8 cellular contexts compared by ENCODE assay signal in the genomic region with DNA sequence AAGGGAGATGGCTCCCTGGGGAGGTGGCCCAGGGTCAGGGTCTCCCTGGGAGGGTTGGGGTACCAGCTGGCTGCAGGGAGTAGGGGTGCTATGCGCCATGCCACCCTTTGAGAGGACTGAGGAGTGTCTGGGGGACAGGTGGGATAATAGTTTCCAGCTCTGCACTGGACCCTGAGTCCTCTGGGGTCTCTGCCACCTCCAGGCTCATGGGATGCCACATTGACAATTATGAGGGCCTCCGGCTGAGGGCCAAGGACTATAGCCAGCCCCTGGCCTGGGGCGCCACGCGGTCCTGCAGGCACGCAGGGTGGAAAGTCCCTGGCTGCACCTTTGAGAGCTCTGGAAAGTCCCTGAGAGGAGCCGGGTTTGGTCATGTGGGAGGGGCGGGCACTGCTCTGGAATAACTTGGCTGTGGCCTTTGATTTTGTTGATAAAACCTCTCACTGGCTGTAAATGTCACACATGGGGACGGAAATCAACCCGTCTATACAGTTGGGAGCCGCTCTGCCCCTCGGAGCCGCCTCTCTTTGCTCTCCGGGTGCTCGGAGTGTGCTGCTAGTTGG. TPM values are rescaled to one million over a fixed set of nuclear protein-coding genes. Genes with fewer than 3 reads are reported as not detected.
DNase-seq lines count a peak whose midpoint lies in the region; ATAC-seq and TF ChIP-seq lines count a peak whose summit lies in the region.

No MANE protein-coding gene starts in this region.

- peak; percentile 87 to 90 for DNase-seq in activated CD4-positive, alpha-beta T cell treated with anti-CD3 and anti-CD28 coated beads for 4 hours
- DNase-seq in naive B cell (peak; percentile 54), ovary (no peak), iPS-NIHi11 (ENCODE audit: low spot score) (no peak)

- peak overlapping the region; percentile 56 to 62 for H3K9ac ChIP-seq in stomach smooth muscle (ENCODE audit: low read length in 2 of 2)

- H3K9me3 Mint-ChIP-seq in dendritic cell treated with granulocyte-macrophage colony-stimulating factor and Interleukin-4, amounts not matched to agents 40 ng/mL and 50 ng/mL, for 4 days: no peaks in the 10 kb centered on the region
- H3K9me3 Mint-ChIP-seq in naive B cell: no peaks in the 10 kb centered on the region

- TF ChIP-seq POLR2A in ovary (IDR thresholded peaks at IDR 0.05): no peak

- H3K4me3 ChIP-seq in stomach smooth muscle (ENCODE audit: low read length in 2 of 2) (peak overlapping the region; percentile 34 to 55), ovary (no peak overlapping the region)

- H3K36me3 Mint-ChIP-seq in dendritic cell treated with granulocyte-macrophage colony-stimulating factor and Interleukin-4, amounts not matched to agents 40 ng/mL and 50 ng/mL, for 4 days (ENCODE audit: low read depth): peaks cover 89% of the 10 kb centered on the region
- peaks cover 5 to 7% of the 10 kb centered on the region in 2 donors for H3K36me3 Mint-ChIP-seq in naive B cell

- intact Hi-C loops in dendritic cell treated with granulocyte-macrophage colony-stimulating factor and Interleukin-4, amounts not matched to agents 40 ng/mL and 50 ng/mL, for 4 days (cut with micrococcal nuclease): no loop called here
- intact Hi-C loops in ovary (cut with DNase I): no loop called here

- H3K36me3 ChIP-seq in stomach smooth muscle (ENCODE audit: control insufficient read depth in 2 of 2, insufficient read depth in 2 of 2, low read length in 2 of 2): peaks cover 8 to 15% of the 10 kb centered on the region in 2 donors
- no peaks in the 10 kb centered on the region for H3K36me3 ChIP-seq in ovary

- no peaks in the 10 kb centered on the region for H3K27me3 ChIP-seq in stomach smooth muscle (ENCODE audit: control insufficient read depth in 1 of 2, insufficient read depth in 2 of 2, low read length in 2 of 2)
- no peaks in the 10 kb centered on the region for H3K27me3 ChIP-seq in ovary

- H3K9me3 ChIP-seq in stomach smooth muscle (ENCODE audit: control insufficient read depth in 2 of 2, low read length in 2 of 2) (no peaks in the 10 kb centered on the region), ovary (no peaks in the 10 kb centered on the region)

- TF ChIP-seq CTCF in ovary (IDR thresholded peaks at IDR 0.05): no peak

- no peak overlapping the region for H3K4me3 Mint-ChIP-seq in dendritic cell treated with granulocyte-macrophage colony-stimulating factor and Interleukin-4, amounts not matched to agents 40 ng/mL and 50 ng/mL, for 4 days
- H3K4me3 Mint-ChIP-seq in naive B cell: peak overlapping the region in 6 of 8 donors; percentile 32 to 75 (median 62)

- TF ChIP-seq EP300 in ovary (IDR thresholded peaks at IDR 0.05): no peak

- H3K27ac ChIP-seq in stomach smooth muscle (ENCODE audit: low read length): peak overlapping the region; percentile 75
- H3K27ac ChIP-seq in ovary: no peak overlapping the region

- H3K27ac Mint-ChIP-seq in dendritic cell treated with granulocyte-macrophage colony-stimulating factor and Interleukin-4, amounts not matched to agents 40 ng/mL and 50 ng/mL, for 4 days: peak overlapping the region; percentile 79
- peak overlapping the region; percentile 92 to 98 (median 94) for H3K27ac Mint-ChIP-seq in naive B cell

- WGBS in ovary, 3 donors: 64 to 68% (median 66%) methylated on average over 15 of the region's 15 CpGs

- H3K4me1 Mint-ChIP-seq in dendritic cell treated with granulocyte-macrophage colony-stimulating factor and Interleukin-4, amounts not matched to agents 40 ng/mL and 50 ng/mL, for 4 days (ENCODE audit: low read depth): peaks cover 30% of the 10 kb centered on the region
- peaks cover 20 to 40% (median 27%) of the 10 kb centered on the region in 3 donors for H3K4me1 Mint-ChIP-seq in naive B cell

- ATAC-seq in GM18508 (IDR thresholded peaks at IDR 0.05; ENCODE audit: insufficient read depth, unreplicated experiment): peak; percentile 51
- ATAC-seq in HG03064 (IDR thresholded peaks at IDR 0.05; ENCODE audit: low read depth, unreplicated experiment): peak; percentile 32
- peak; percentile 96 to 97 for ATAC-seq in naive B cell (ENCODE audit: low read depth in 2 of 2)

- H3K27me3 Mint-ChIP-seq in dendritic cell treated with granulocyte-macrophage colony-stimulating factor and Interleukin-4, amounts not matched to agents 40 ng/mL and 50 ng/mL, for 4 days: no peaks in the 10 kb centered on the region
- H3K27me3 Mint-ChIP-seq in naive B cell: no peaks in the 10 kb centered on the region

- peaks cover 33% of the 10 kb centered on the region for H3K4me1 ChIP-seq in stomach smooth muscle (ENCODE audit: control insufficient read depth, insufficient read depth, low read length)
- peaks cover 4% of the 10 kb centered on the region for H3K4me1 ChIP-seq in ovary (ENCODE audit: insufficient read depth)

RNA-seq across cellular contexts. Expression of gene TRAF2, which starts 16.0 kb away (rescaled TPM):
- polyA plus RNA-seq in naive B cell (ENCODE audit: low read depth in 6 of 6) (10 to 100 TPM; 13.2 to 29.9 (median 18.4) TPM), ovary (1 to 10 TPM in 1 of 2 donors, under 1 TPM in 1; 0.83 to 7.6 TPM)
- 10 to 100 TPM in 4 of 7 donors, 1 to 10 TPM in 3; 5.6 to 11.9 (median 10.3) TPM for total RNA-seq in ovary

RNA-seq across cellular contexts. Expression of gene EDF1, which starts 36.2 kb away (rescaled TPM):
- polyA plus RNA-seq in naive B cell (ENCODE audit: low read depth in 6 of 6): 100 to 1,000 TPM; 267 to 324 (median 299) TPM
- 100 to 1,000 TPM; 306 to 391 (median 336) TPM for total RNA-seq in ovary
- 100 to 1,000 TPM; 154 to 444 TPM for polyA plus RNA-seq in ovary

RNA-seq across cellular contexts. Expression of gene FBXW5, which starts 42.2 kb away (rescaled TPM):
- 100 to 1,000 TPM in 1 of 6 donors, 10 to 100 TPM in 5; 48.2 to 105 (median 55.1) TPM for polyA plus RNA-seq in naive B cell (ENCODE audit: low read depth in 6 of 6)
- 10 to 100 TPM; 49.4 to 75.5 (median 60.5) TPM for total RNA-seq in ovary
- 10 to 100 TPM in 1 of 2 donors, 1 to 10 TPM in 1; 2.2 to 64.1 TPM for polyA plus RNA-seq in ovary

RNA-seq across cellular contexts. Expression of gene C8G, which starts 42.7 kb away (rescaled TPM):
- polyA plus RNA-seq in naive B cell (ENCODE audit: low read depth in 6 of 6): not detected
- under 1 TPM in 1 of 7 donors, not detected in 6; 1.00 TPM for total RNA-seq in ovary
- polyA plus RNA-seq in ovary: under 1 TPM in 1 of 2 donors, not detected in 1; 0.38 TPM

RNA-seq across cellular contexts. Expression of gene LCN12, which starts 49.7 kb away (rescaled TPM):
- polyA plus RNA-seq in naive B cell (ENCODE audit: low read depth in 6 of 6): not detected
- 10 to 100 TPM in 5 of 7 donors, 1 to 10 TPM in 2; 1.3 to 40.9 (median 19.2) TPM for total RNA-seq in ovary
- polyA plus RNA-seq in ovary: 1 to 10 TPM; 1.1 to 6.1 TPM

Comparison
In these comparisons a context has a peak if more than half of its experiments do, and no peak if none do; other contexts are left out.
1. ATAC-seq: peak in every context shown above with its lines; median percentile 96 in naive B cell; 51 in GM18508; 32 in HG03064.
2. DNase-seq: peak in activated CD4-positive, alpha-beta T cell treated with anti-CD3 and anti-CD28 coated beads for 4 hours (2 of 2) and naive B cell (single experiment); none in ovary (0 of 5) and iPS-NIHi11 (single experiment).